In genomic region chr15:24718289-24719082, GRCh38 we compare ENCODE assay signal across 1 cellular context.
TF ChIP-seq lines count a peak whose summit lies in the region.

No MANE protein-coding gene starts in this region.

TF ChIP-seq in H1, 55 proteins besides CTCF, POLR2A, EP300 and RAD21 (continued from another document):
- TF ChIP-seq CHD7 (IDR thresholded peaks at IDR 0.05; ENCODE audit: insufficient replicate concordance, low read length) (no peak), ATF2 (IDR thresholded peaks at IDR 0.05; ENCODE audit: low read length) (no peak), SAP30 (IDR thresholded peaks at IDR 0.05; ENCODE audit: insufficient read depth, insufficient replicate concordance, low read length) (no peak), E2F6 (IDR thresholded peaks at IDR 0.05) (no peak)
